Comparison of ENCODE assay signal across 8 cellular contexts in the genomic region with DNA sequence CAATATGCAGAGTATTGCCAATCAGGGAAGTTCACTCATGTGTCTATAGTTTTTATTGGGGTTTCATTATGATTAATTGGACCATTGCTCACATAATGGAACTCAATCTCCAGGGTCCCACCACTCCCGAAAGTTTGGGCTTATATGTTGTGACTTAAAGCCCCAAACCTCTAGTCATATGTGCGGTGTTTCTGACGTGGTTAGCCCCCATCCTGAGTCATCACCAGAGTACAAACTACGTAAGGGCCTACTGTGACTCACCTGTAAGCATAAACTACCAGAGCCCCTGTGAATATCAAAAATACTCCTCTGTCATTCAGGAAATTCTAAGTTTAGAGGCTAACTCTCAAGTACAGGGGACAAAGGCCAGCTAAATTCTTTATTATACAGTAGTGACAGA. TPM values are rescaled to one million over a fixed set of nuclear protein-coding genes. Genes with fewer than 3 reads are reported as not detected.
DNase-seq lines count a peak whose midpoint lies in the region; ATAC-seq, FAIRE-seq and TF ChIP-seq lines count a peak whose summit lies in the region.

No MANE protein-coding gene starts in this region.

- 71 to 77% (median 72%) methylated on average over 4 of the region's 4 CpGs for WGBS in ovary, 3 donors

- no peak overlapping the region for H3K4me2 ChIP-seq in fibroblast of lung (ENCODE audit: extremely low read depth, insufficient read depth, low read length)

- no peak for FAIRE-seq in frontal cortex (lab: Jason Lieb, UNC)

- H3K4me3 ChIP-seq in fibroblast of lung (replicated peaks in 1 of 4; ENCODE audit: control extremely low read depth in 1 of 4, insufficient read depth in 1 of 4, low read depth in 3 of 4, low read length in 4 of 4) (no peak overlapping the region), ovary (no peak overlapping the region)

- H3K79me2 ChIP-seq in fibroblast of lung (ENCODE audit: control insufficient read depth, insufficient read depth, low read length), result peaks cover 20% of the 10 kb centered on the region

- H3K4me1 ChIP-seq in fibroblast of lung (ENCODE audit: control insufficient read depth, extremely low read depth, insufficient read depth, low read length), result no peaks in the 10 kb centered on the region
- no peaks in the 10 kb centered on the region for H3K4me1 ChIP-seq in ovary (ENCODE audit: insufficient read depth)

- intact Hi-C loops in ovary (cut with DNase I), result no loop called here

- H3K9me3 ChIP-seq in fibroblast of lung (ENCODE audit: control insufficient read depth, insufficient read depth, low read depth, low read length) (no peaks in the 10 kb centered on the region), ovary (no peaks in the 10 kb centered on the region)

- no peaks in the 10 kb centered on the region for H4K20me1 ChIP-seq in fibroblast of lung (ENCODE audit: control insufficient read depth, extremely low read depth, insufficient read depth, low read length)

- CTCF ChIA-PET in activated CD4-positive, alpha-beta T cell treated with anti-CD3 and anti-CD28 coated beads, Interleukin-2, amount 10 ng/mL, durations not matched to agents 7 days and 5 days (lab: Charles Lee), result interaction anchor here (0.6 kb wide), 1 partner anchor 1114 kb away, joined by 3 read pairs; no protein-coding TSS in a partner anchor

- no peak overlapping the region for H3K9ac ChIP-seq in fibroblast of lung (ENCODE audit: insufficient read depth, low read length)

- no peak overlapping the region for H3K27ac Mint-ChIP-seq in activated CD4-positive, alpha-beta T cell treated with anti-CD3 and anti-CD28 coated beads, Interleukin-2, amount 10 ng/mL, durations not matched to agents 7 days and 5 days
- H3K27ac Mint-ChIP-seq in stimulated activated naive B cell treated with anti-CD40 and anti-IgM and Interleukin-4, amounts not matched to agents 10 μg/mL and 1 μg/mL and 100 μg/mL, for 72 hours, result peak overlapping the region; percentile 57

- ATAC-seq in stimulated activated naive B cell treated with anti-CD40 and anti-IgM and Interleukin-4, amounts not matched to agents 10 μg/mL and 1 μg/mL and 100 μg/mL, for 72 hours (replicated peaks), result peak; percentile 80 to 89

- H3K27me3 Mint-ChIP-seq in activated CD4-positive, alpha-beta T cell treated with anti-CD3 and anti-CD28 coated beads, Interleukin-2, amount 10 ng/mL, durations not matched to agents 7 days and 5 days, result no peaks in the 10 kb centered on the region
- no peaks in the 10 kb centered on the region for H3K27me3 Mint-ChIP-seq in stimulated activated naive B cell treated with anti-CD40 and anti-IgM and Interleukin-4, amounts not matched to agents 10 μg/mL and 1 μg/mL and 100 μg/mL, for 72 hours

- H3K36me3 ChIP-seq in fibroblast of lung (ENCODE audit: control insufficient read depth, insufficient read depth, low read length) (no peaks in the 10 kb centered on the region), ovary (no peaks in the 10 kb centered on the region)

- DNase-seq in activated gamma-delta T cell treated with Interleukin-2 at 50 U/mL for 16 hours, result peak; percentile 14
- DNase-seq in activated gamma-delta T cell (lab: John Stamatoyannopoulos, UW), result no peak
- DNase-seq in activated CD4-positive, alpha-beta T cell treated with anti-CD3 and anti-CD28 coated beads, Interleukin-2, amount 10 ng/mL, durations not matched to agents 7 days and 5 days, result peak; percentile 24
- DNase-seq in fibroblast of lung (ENCODE audit: low read depth in 2 of 2), result peak; percentile 67 to 78
- DNase-seq in stimulated activated naive B cell treated with anti-CD40 and anti-IgM and Interleukin-4, amounts not matched to agents 10 μg/mL and 1 μg/mL and 100 μg/mL, for 72 hours, result peak; percentile 31
- DNase-seq in frontal cortex (ENCODE audit: low spot score in 2 of 2), result no peak
- DNase-seq in ovary, result no peak
- DNase-seq in germinal center (ENCODE audit: low spot score), result no peak

- TF ChIP-seq EP300 in ovary (IDR thresholded peaks at IDR 0.05), result no peak

- no peak for TF ChIP-seq POLR2A in ovary (IDR thresholded peaks at IDR 0.05)

- peaks cover 40% of the 10 kb centered on the region for H3K4me1 Mint-ChIP-seq in activated CD4-positive, alpha-beta T cell treated with anti-CD3 and anti-CD28 coated beads, Interleukin-2, amount 10 ng/mL, durations not matched to agents 7 days and 5 days
- H3K4me1 Mint-ChIP-seq in stimulated activated naive B cell treated with anti-CD40 and anti-IgM and Interleukin-4, amounts not matched to agents 10 μg/mL and 1 μg/mL and 100 μg/mL, for 72 hours, result peaks cover 16 to 59% of the 10 kb centered on the region in 2 donors

- H3K4me3 Mint-ChIP-seq in activated CD4-positive, alpha-beta T cell treated with anti-CD3 and anti-CD28 coated beads, Interleukin-2, amount 10 ng/mL, durations not matched to agents 7 days and 5 days, result no peak overlapping the region
- H3K4me3 Mint-ChIP-seq in stimulated activated naive B cell treated with anti-CD40 and anti-IgM and Interleukin-4, amounts not matched to agents 10 μg/mL and 1 μg/mL and 100 μg/mL, for 72 hours, result no peak overlapping the region

- H3K27me3 ChIP-seq in fibroblast of lung (ENCODE audit: control insufficient read depth, insufficient read depth, low read length) (no peaks in the 10 kb centered on the region), ovary (no peaks in the 10 kb centered on the region)

- TF ChIP-seq CTCF in fibroblast of lung (conservative IDR thresholded peaks at IDR 0.05 in 1 of 2, IDR thresholded peaks at IDR 0.05 in 1 of 2; ENCODE audit: low read depth in 1 of 2, low read length in 2 of 2) (no peak), ovary (IDR thresholded peaks at IDR 0.05) (no peak)

- H3K27ac ChIP-seq in fibroblast of lung (ENCODE audit: insufficient read depth, low read length) (no peak overlapping the region), ovary (no peak overlapping the region)

- no peak overlapping the region for H2AFZ ChIP-seq in fibroblast of lung (ENCODE audit: low read length)

- POLR2A ChIA-PET in activated CD4-positive, alpha-beta T cell treated with anti-CD3 and anti-CD28 coated beads, Interleukin-2, amount 10 ng/mL, durations not matched to agents 7 days and 5 days (lab: Charles Lee), result no interaction called here

- no peaks in the 10 kb centered on the region for H3K9me3 Mint-ChIP-seq in activated CD4-positive, alpha-beta T cell treated with anti-CD3 and anti-CD28 coated beads, Interleukin-2, amount 10 ng/mL, durations not matched to agents 7 days and 5 days
- no peaks in the 10 kb centered on the region for H3K9me3 Mint-ChIP-seq in stimulated activated naive B cell treated with anti-CD40 and anti-IgM and Interleukin-4, amounts not matched to agents 10 μg/mL and 1 μg/mL and 100 μg/mL, for 72 hours

- H3K36me3 Mint-ChIP-seq in activated CD4-positive, alpha-beta T cell treated with anti-CD3 and anti-CD28 coated beads, Interleukin-2, amount 10 ng/mL, durations not matched to agents 7 days and 5 days (ENCODE audit: low read depth), result peaks cover 16% of the 10 kb centered on the region
- peaks cover 7 to 20% of the 10 kb centered on the region in 2 donors for H3K36me3 Mint-ChIP-seq in stimulated activated naive B cell treated with anti-CD40 and anti-IgM and Interleukin-4, amounts not matched to agents 10 μg/mL and 1 μg/mL and 100 μg/mL, for 72 hours

RNA-seq across cellular contexts. Expression of gene YIPF6, which starts 5.4 kb away (rescaled TPM):
- total RNA-seq in activated CD4-positive, alpha-beta T cell treated with anti-CD3 and anti-CD28 coated beads, Interleukin-2, amount 10 ng/mL, durations not matched to agents 7 days and 5 days, result 10 to 100 TPM; 11.1 to 15.7 TPM
- total RNA-seq in fibroblast of lung (21.1 and 28.7 TPM in 2 replicates), frontal cortex (26.5 TPM), ovary (10 to 100 TPM; 16.0 to 31.7 (median 28.3) TPM)
- polyA plus RNA-seq in fibroblast of lung (12.4 and 25.8 TPM in 2 replicates), ovary (10 to 100 TPM in 1 of 2 donors, 1 to 10 TPM in 1; 8.6 to 23.5 TPM)
- 11.1 and 18.4 TPM in 2 replicates for polyA plus RNA-seq in fibroblast of lung (2012)
- polyA minus RNA-seq in fibroblast of lung (ENCODE audit: low replicate concordance), result 4.0 and 5.0 TPM in 2 replicates

Comparison
In these comparisons a context has a peak if more than half of its experiments do, and no peak if none do; other contexts are left out.
1. DNase-seq: peak in activated gamma-delta T cell treated with Interleukin-2 at 50 U/mL for 16 hours (single experiment), activated CD4-positive, alpha-beta T cell treated with anti-CD3 and anti-CD28 coated beads, Interleukin-2, amount 10 ng/mL, durations not matched to agents 7 days and 5 days (single experiment), fibroblast of lung (2 of 2) and stimulated activated naive B cell treated with anti-CD40 and anti-IgM and Interleukin-4, amounts not matched to agents 10 μg/mL and 1 μg/mL and 100 μg/mL, for 72 hours (single experiment); none in activated gamma-delta T cell (single experiment), frontal cortex (0 of 2), ovary (0 of 5) and germinal center (single experiment).